ENCODE assay signal across 17 cellular contexts in genomic region chr1:231983266-231984193, GRCh38.
A peak's percentile ranks its signal among the peaks of the same experiment; 100 is the strongest.
DNase-seq lines count a peak whose midpoint lies in the region; ATAC-seq, FAIRE-seq and TF ChIP-seq lines count a peak whose summit lies in the region.
"Had no signal": no experiment of that assay in that cellular context is flagged by ENCODE, and none has a peak within 500 bp of the region (broad histone marks: within the 10 kb centered on the region; RNA-seq: fewer than 3 reads in every experiment).

No MANE protein-coding gene starts in this region.

- no peak for TF ChIP-seq EP300 in HepG2 (IDR thresholded peaks at IDR 0.05; ENCODE audit: low read depth in 2 of 2, low read length in 2 of 2)
- TF ChIP-seq EP300 in HepG2 (CRISPR knock-in tag; IDR thresholded peaks at IDR 0.05; ENCODE audit: borderline replicate concordance) = no peak

- no peaks in the 10 kb centered on the region for H4K20me1 ChIP-seq in HepG2 (ENCODE audit: insufficient read depth, low read length)
- no peaks in the 10 kb centered on the region for H4K20me1 ChIP-seq in smooth muscle cell (ENCODE audit: low read depth)

- ATAC-seq in HepG2 (0 out of 3 replicates have a peak, but pooled peaks have one; percentile 23), right lobe of liver (no peak), Panc1 (no peak), HG03095 (IDR thresholded peaks at IDR 0.05; ENCODE audit: unreplicated experiment) (no peak), HG02884 (IDR thresholded peaks at IDR 0.05; ENCODE audit: unreplicated experiment) (no peak)
- ATAC-seq: body of pancreas had no signal

- no peak for DNase-seq in HepG2 (ENCODE audit: low spot score)
- no peak for DNase-seq in right lobe of liver
- no peak for DNase-seq in Panc1 (ENCODE audit: low read depth, low spot score)
- DNase-seq in fibroblast of pulmonary artery (ENCODE audit: low read depth) = no peak
- DNase-seq in NK-92 treated with Interleukin-12 subunit alpha and Interleukin-12 subunit beta, amount 100 ng/mL, for 24 hours (lab: John Stamatoyannopoulos, UW) = no peak
- DNase-seq in smooth muscle cell (lab: John Stamatoyannopoulos, UW; ENCODE audit: unreplicated experiment) = no peak
- DNase-seq: activated CD4-positive, alpha-beta T cell treated with anti-CD3 and anti-CD28 coated beads, Interleukin-2, amount 50 U/mL, for 48 hours; activated T-cell treated with anti-CD3 and anti-CD28 coated beads, Interleukin-2, amount 50 U/mL, for 48 hours; body of pancreas; Caco-2; kidney glomerular epithelial cell; NCI-H2107; retina had no signal

- intact Hi-C loops in HepG2 (cut with micrococcal nuclease; ENCODE audit: unreplicated experiment) (loop anchor here (10.0 kb wide), 1 partner anchor 119 kb away; no protein-coding TSS in a partner anchor), right lobe of liver (cut with DNase I) (no loop called here), Panc1 (cut with micrococcal nuclease; ENCODE audit: unreplicated experiment) (no loop called here)

- H2AFZ ChIP-seq in HepG2 (ENCODE audit: low read length) (no peak overlapping the region), smooth muscle cell (ENCODE audit: low read depth) (no peak overlapping the region)

- POLR2A ChIA-PET in HepG2 (lab: Yijun Ruan, JAX) = no interaction called here
- POLR2A ChIA-PET in Panc1 (lab: Charles Lee) = no interaction called here

- H3K9me3 ChIP-seq in HepG2 (ENCODE audit: low read length) (no peaks in the 10 kb centered on the region), right lobe of liver (no peaks in the 10 kb centered on the region), Panc1 (ENCODE audit: control insufficient read depth, insufficient read depth, low read depth, low read length) (no peaks in the 10 kb centered on the region), smooth muscle cell (replicated peaks; ENCODE audit: low read depth) (no peaks in the 10 kb centered on the region)
- H3K9me3 ChIP-seq: body of pancreas, Caco-2, SJSA1 had no signal

- 68% methylated on average over 8 of the region's 8 CpGs for WGBS in HepG2 (ENCODE audit: low lambda C conversion rate)
- 60% methylated on average over 8 of the region's 8 CpGs for WGBS in right lobe of liver (ENCODE audit: insufficient coverage, low coverage, low lambda C conversion rate, missing lambda C conversion rate)
- 81% methylated on average over 8 of the region's 8 CpGs for whole genome bisulfite sequencing in smooth muscle cell (ENCODE audit: low lambda C conversion rate)

- no peaks in the 10 kb centered on the region for H3K36me3 ChIP-seq in HepG2 (replicated peaks in 1 of 2; ENCODE audit: control insufficient read depth in 1 of 2, insufficient read depth in 2 of 2, low read length in 2 of 2)
- no peaks in the 10 kb centered on the region for H3K36me3 ChIP-seq in right lobe of liver
- H3K36me3 ChIP-seq in Panc1 (ENCODE audit: control insufficient read depth, insufficient read depth, low read length) = no peaks in the 10 kb centered on the region
- no peaks in the 10 kb centered on the region for H3K36me3 ChIP-seq in smooth muscle cell (ENCODE audit: low read depth)
- H3K36me3 ChIP-seq: SJSA1 had no signal

- BruUV-seq in HepG2 (replicated peaks; lab: Mats Ljungman, UMichigan) (no TSS peak), Panc1 (replicated peaks; lab: Mats Ljungman, UMichigan) (no TSS peak)

- FAIRE-seq in HepG2 (lab: Jason Lieb, UNC) = no peak
- FAIRE-seq: GM18507 had no signal

- H3K4me2 ChIP-seq in HepG2 (ENCODE audit: low read depth, low read length) (no peak overlapping the region), smooth muscle cell (no peak overlapping the region)

- in situ Hi-C loops in HepG2 (cut with HindIII; ENCODE audit: extremely low pct_ligation_motif_present, low pct_unique_long_range_greater_than_20kb) = no loop called here
- in situ Hi-C loops in Panc1 (cut with HindIII; ENCODE audit: low pct_unique_long_range_greater_than_20kb, low sequenced_read_pairs) = no loop called here

- H3K9ac ChIP-seq in HepG2 (ENCODE audit: insufficient read depth, low read depth, low read length) (no peak overlapping the region), smooth muscle cell (ENCODE audit: low read depth) (no peak overlapping the region)

- no peaks in the 10 kb centered on the region for H3K27me3 ChIP-seq in HepG2 (ENCODE audit: control insufficient read depth in 1 of 2, insufficient read depth in 2 of 2, low read length in 2 of 2)
- H3K27me3 ChIP-seq in right lobe of liver = no peaks in the 10 kb centered on the region
- no peaks in the 10 kb centered on the region for H3K27me3 ChIP-seq in Panc1 (ENCODE audit: control insufficient read depth, insufficient read depth, low read length)
- H3K27me3 ChIP-seq in smooth muscle cell (ENCODE audit: low read depth) = no peaks in the 10 kb centered on the region
- H3K27me3 ChIP-seq: body of pancreas, SJSA1 had no signal

- H3K4me1 ChIP-seq in HepG2 (ENCODE audit: insufficient read depth, low read length) = no peaks in the 10 kb centered on the region
- no peaks in the 10 kb centered on the region for H3K4me1 ChIP-seq in right lobe of liver
- no peaks in the 10 kb centered on the region for H3K4me1 ChIP-seq in Panc1 (ENCODE audit: control insufficient read depth, insufficient read depth, low read length)
- peaks cover 11% of the 10 kb centered on the region for H3K4me1 ChIP-seq in smooth muscle cell (ENCODE audit: low read depth)
- H3K4me1 ChIP-seq: body of pancreas, Caco-2, SJSA1 had no signal

- no peak for TF ChIP-seq POLR2A in HepG2 (IDR thresholded peaks at IDR 0.05; ENCODE audit: insufficient read depth in 1 of 2, low read depth in 2 of 2, low read length in 2 of 2)
- no peak for TF ChIP-seq POLR2A in right lobe of liver (IDR thresholded peaks at IDR 0.05)

- no peaks in the 10 kb centered on the region for H3K79me2 ChIP-seq in HepG2 (ENCODE audit: insufficient read depth, low read length)
- no peaks in the 10 kb centered on the region for H3K79me2 ChIP-seq in smooth muscle cell (ENCODE audit: low read depth)

- no peak for TF ChIP-seq RAD21 in HepG2 (CRISPR knock-in tag; IDR thresholded peaks at IDR 0.05)

- H3K27ac ChIP-seq in HepG2 (ENCODE audit: extremely low read length, insufficient read depth, low read length) (no peak overlapping the region), right lobe of liver (no peak overlapping the region), Panc1 (ENCODE audit: low read length) (no peak overlapping the region), smooth muscle cell (ENCODE audit: low read depth) (no peak overlapping the region)
- H3K27ac ChIP-seq: body of pancreas, SJSA1 had no signal

- no peaks in the 10 kb centered on the region for H3F3A ChIP-seq in smooth muscle cell (ENCODE audit: low read depth)

- H3K4me3 ChIP-seq in HepG2 (replicated peaks in 1 of 3; ENCODE audit: insufficient read depth in 1 of 3, low read depth in 2 of 3, low read length in 3 of 3) (no peak overlapping the region), right lobe of liver (no peak overlapping the region), Panc1 (ENCODE audit: low read depth in 2 of 2, low read length in 2 of 2) (no peak overlapping the region), fibroblast of pulmonary artery (replicated peaks; ENCODE audit: low read depth, low read length) (no peak overlapping the region), smooth muscle cell (no peak overlapping the region)
- H3K4me3 ChIP-seq: body of pancreas, SJSA1 had no signal

- CTCF ChIA-PET in HepG2 (lab: Yijun Ruan, JAX; ENCODE audit: low intra/inter-chr PET ratio, low total read pairs) (no interaction called here), Panc1 (lab: Charles Lee) (no interaction called here)

- TF ChIP-seq CTCF in HepG2 (CRISPR knock-in tag; IDR thresholded peaks at IDR 0.05) (no peak), right lobe of liver (IDR thresholded peaks at IDR 0.05) (no peak), Panc1 (IDR thresholded peaks at IDR 0.05) (peak; percentile 9; the same call in 1 of the 2 replicates), fibroblast of pulmonary artery (IDR thresholded peaks at IDR 0.05; ENCODE audit: low read length, missing control alignments) (peak; percentile 9), smooth muscle cell (IDR thresholded peaks at IDR 0.05; ENCODE audit: borderline replicate concordance, insufficient read depth, poor library complexity, severe bottlenecking) (no peak)

TF ChIP-seq in HepG2, 621 proteins besides CTCF, POLR2A, EP300 and RAD21:
- TF ChIP-seq PCBP2 (optimal IDR thresholded peaks at IDR 0.05; ENCODE audit: low read depth, low read length, poor library complexity, severe bottlenecking) = peak; percentile 93
- peak; percentile 41 for TF ChIP-seq HNRNPK (IDR thresholded peaks at IDR 0.05; ENCODE audit: low read depth, low read length, poor library complexity, severe bottlenecking)
- TF ChIP-seq MAFF (IDR thresholded peaks at IDR 0.05; ENCODE audit: low read depth, low read length) = peak; percentile 47
- peak; percentile 19 to 58; a peak in 2 of 4 replicates for TF ChIP-seq MAFK (conservative IDR thresholded peaks at IDR 0.05 in 1 of 2, IDR thresholded peaks at IDR 0.05 in 1 of 2; ENCODE audit: low read length in 2 of 2)
- TF ChIP-seq NAIF1 (CRISPR knock-in tag; IDR thresholded peaks at IDR 0.05; ENCODE audit: borderline replicate concordance) = no peak
- peak; percentile 56 for TF ChIP-seq ZNF629 (CRISPR knock-in tag; conservative IDR thresholded peaks at IDR 0.05)
- no peak for TF ChIP-seq ZBTB20 (CRISPR knock-in tag; IDR thresholded peaks at IDR 0.05; ENCODE audit: borderline replicate concordance, low read depth)

Comparison
In these comparisons a context has a peak if more than half of its experiments do, and no peak if none do; other contexts are left out.
1. CTCF ChIP-seq: peak in Panc1 (single experiment) and fibroblast of pulmonary artery (single experiment); none in HepG2 (single experiment), right lobe of liver (0 of 4) and smooth muscle cell (single experiment).